ENCODE assay signal across 8 cellular contexts in genomic region chr16:27428035-27428785, GRCh38. TPM values are rescaled to one million over a fixed set of nuclear protein-coding genes. Genes with fewer than 3 reads are reported as not detected.
A peak's percentile ranks its signal among the peaks of the same experiment; 100 is the strongest.
DNase-seq lines count a peak whose midpoint lies in the region; ATAC-seq, FAIRE-seq and TF ChIP-seq lines count a peak whose summit lies in the region.

No MANE protein-coding gene starts in this region.

- POLR2A ChIA-PET in HCT116 (lab: Charles Lee): no interaction called here
- POLR2A ChIA-PET in naive thymus-derived CD4-positive, alpha-beta T cell (lab: Charles Lee): interaction anchor here (0.9 to 1.7 kb wide), 2 partner anchors 26 to 34 kb away, joined by 3 read pairs; partner anchors contain the start of gene IL21R

- peaks cover 35% of the 10 kb centered on the region for H3K79me2 ChIP-seq in DOHH2 (ENCODE audit: control insufficient read depth, low read length)
- no peaks in the 10 kb centered on the region for H3K79me2 ChIP-seq in HCT116 (ENCODE audit: insufficient read depth, low read length)

- BruUV-seq in HCT116 (replicated peaks; lab: Mats Ljungman, UMichigan): no TSS peak

- RAD21 ChIA-PET in HCT116 (lab: Charles Lee; ENCODE audit: low non-redundant PET in 1 of 2, low total read pairs in 2 of 2, uncharacterized antibody in 2 of 2, unreplicated experiment in 2 of 2): no interaction called here

- ATAC-seq in HCT116 (peak; percentile 71), GM21381 (IDR thresholded peaks at IDR 0.05; ENCODE audit: unreplicated experiment) (no peak), omental fat pad (ENCODE audit: low FRiP score) (no peak)
- ATAC-seq in naive thymus-derived CD4-positive, alpha-beta T cell: no peak

- TF ChIP-seq RAD21 in HCT116 (IDR thresholded peaks at IDR 0.05; ENCODE audit: low read depth): peak; percentile 20; the same call in 1 of the 2 replicates

- H3K9ac ChIP-seq in HCT116 (ENCODE audit: low read length): no peak overlapping the region

- peak overlapping the region; percentile 95 for H3K27ac ChIP-seq in DOHH2 (ENCODE audit: low read depth, low read length)
- no peak overlapping the region for H3K27ac ChIP-seq in HCT116 (ENCODE audit: low read depth, low read length)
- peak overlapping the region; percentile 26 for H3K27ac ChIP-seq in naive thymus-derived CD4-positive, alpha-beta T cell (ENCODE audit: low read depth, low read length)

- H3F3A ChIP-seq in DOHH2 (ENCODE audit: control insufficient read depth, insufficient read depth): peaks cover 17% of the 10 kb centered on the region

- H3K9me2 ChIP-seq in DOHH2 (replicated peaks; ENCODE audit: control insufficient read depth, low read length) (no peaks in the 10 kb centered on the region), HCT116 (ENCODE audit: insufficient read depth) (no peaks in the 10 kb centered on the region)

- H3K4me2 ChIP-seq in DOHH2 (ENCODE audit: low read length) (peak overlapping the region; percentile 90), HCT116 (ENCODE audit: low read length) (no peak overlapping the region)

- peaks cover 55% of the 10 kb centered on the region for H3K4me1 Mint-ChIP-seq in activated T-helper 2 cell treated with anti-CD3 and anti-CD28 coated beads, Interferon-gamma antibody, Interleukin-2, Interleukin-4, amounts not matched to agents 10 μg/mL and 5 μg/mL and 100 μg/mL, durations not matched to agents 14 hours and 24 hours and 36 hours (ENCODE audit: low read depth)
- H3K4me1 Mint-ChIP-seq in naive thymus-derived CD4-positive, alpha-beta T cell: peaks cover 37 to 85% (median 70%) of the 10 kb centered on the region in 7 donors

- H3K27ac Mint-ChIP-seq in activated T-helper 2 cell treated with anti-CD3 and anti-CD28 coated beads, Interferon-gamma antibody, Interleukin-2, Interleukin-4, amounts not matched to agents 10 μg/mL and 5 μg/mL and 100 μg/mL, durations not matched to agents 14 hours and 24 hours and 36 hours: no peak overlapping the region
- H3K27ac Mint-ChIP-seq in naive thymus-derived CD4-positive, alpha-beta T cell: peak overlapping the region in 7 of 9 donors; percentile 28 to 55 (median 41)

- H3K36me3 Mint-ChIP-seq in activated T-helper 2 cell treated with anti-CD3 and anti-CD28 coated beads, Interferon-gamma antibody, Interleukin-2, Interleukin-4, amounts not matched to agents 10 μg/mL and 5 μg/mL and 100 μg/mL, durations not matched to agents 14 hours and 24 hours and 36 hours (ENCODE audit: low read depth): peaks cover 84% of the 10 kb centered on the region
- peaks cover 0 to 61% (median 29%) of the 10 kb centered on the region in 5 donors for H3K36me3 Mint-ChIP-seq in naive thymus-derived CD4-positive, alpha-beta T cell

- TF ChIP-seq POLR2A in HCT116 (IDR thresholded peaks at IDR 0.05; ENCODE audit: borderline replicate concordance, extremely low read depth, insufficient read depth, insufficient read length): no peak

- DNase-seq in HCT116 (ENCODE audit: low read depth, low spot score) (no peak), RCC 7860 (ENCODE audit: low spot score) (no peak), omental fat pad (ENCODE audit: low spot score) (no peak), NCI-H1930 (lab: John Stamatoyannopoulos, UW) (no peak)
- DNase-seq in activated T-helper 2 cell treated with anti-CD3 and anti-CD28 coated beads, Interferon-gamma antibody, Interleukin-2, Interleukin-4, amounts not matched to agents 10 μg/mL and 5 μg/mL and 100 μg/mL, durations not matched to agents 14 hours and 24 hours and 36 hours (ENCODE audit: low spot score): peak; percentile 7
- DNase-seq in naive thymus-derived CD4-positive, alpha-beta T cell: peak in 1 of 9 donors; percentile 20

- peak; percentile 67 for TF ChIP-seq CTCF in DOHH2 (IDR thresholded peaks at IDR 0.05; ENCODE audit: low read depth, low read length, poor library complexity, severe bottlenecking)
- peak; percentile 18 to 40 (median 40); a peak in 4 of 6 replicates for TF ChIP-seq CTCF in HCT116 (IDR thresholded peaks at IDR 0.05 in 2 of 3, conservative IDR thresholded peaks at IDR 0.05 in 1 of 3; ENCODE audit: borderline replicate concordance in 1 of 3, insufficient read depth in 1 of 3, low read depth in 2 of 3, low read length in 2 of 3)
- TF ChIP-seq CTCF in omental fat pad (IDR thresholded peaks at IDR 0.05): no peak

- CTCF ChIA-PET in HCT116 (lab: Charles Lee): interaction anchor here (1.3 to 1.4 kb wide), 2 partner anchors 21 to 60 kb away, joined by 3 read pairs; no protein-coding TSS in a partner anchor
- CTCF ChIA-PET in naive thymus-derived CD4-positive, alpha-beta T cell (lab: Charles Lee): interaction anchor here (1.0 kb wide), 1 partner anchor 249 kb away, joined by 5 read pairs; no protein-coding TSS in a partner anchor

- no peak overlapping the region for H2AFZ ChIP-seq in HCT116 (ENCODE audit: low read depth, low read length, poor library complexity, severe bottlenecking)

- H3K9me3 ChIP-seq in DOHH2 (ENCODE audit: control insufficient read depth, insufficient read depth, low read length): no peaks in the 10 kb centered on the region
- peaks cover 0 to 2% of the 10 kb centered on the region in 2 experiments; a peak in 1 of 4 replicates for H3K9me3 ChIP-seq in HCT116 (ENCODE audit: control insufficient read depth in 1 of 2, insufficient read depth in 1 of 2, low read depth in 1 of 2, low read length in 2 of 2)
- H3K9me3 ChIP-seq in naive thymus-derived CD4-positive, alpha-beta T cell (ENCODE audit: control insufficient read depth in 2 of 3, low read length in 3 of 3): no peaks in the 10 kb centered on the region

- H3K4me3 ChIP-seq in DOHH2 (ENCODE audit: low read length) (peak overlapping the region; percentile 84), HCT116 (replicated peaks in 1 of 2; ENCODE audit: low read depth in 1 of 2, low read length in 2 of 2) (no peak overlapping the region)
- H3K4me3 ChIP-seq in naive thymus-derived CD4-positive, alpha-beta T cell (ENCODE audit: low read length): no peak overlapping the region

- H3K27me3 ChIP-seq in DOHH2 (ENCODE audit: control insufficient read depth, low read length): no peaks in the 10 kb centered on the region
- H3K27me3 ChIP-seq in HCT116 (ENCODE audit: insufficient read depth, low read length): no peaks in the 10 kb centered on the region
- H3K27me3 ChIP-seq in naive thymus-derived CD4-positive, alpha-beta T cell (ENCODE audit: control insufficient read depth in 2 of 2, insufficient read depth in 2 of 2, low read length in 2 of 2): no peaks in the 10 kb centered on the region

- H3K27me3 Mint-ChIP-seq in activated T-helper 2 cell treated with anti-CD3 and anti-CD28 coated beads, Interferon-gamma antibody, Interleukin-2, Interleukin-4, amounts not matched to agents 10 μg/mL and 5 μg/mL and 100 μg/mL, durations not matched to agents 14 hours and 24 hours and 36 hours (ENCODE audit: low read depth): no peaks in the 10 kb centered on the region
- no peaks in the 10 kb centered on the region for H3K27me3 Mint-ChIP-seq in naive thymus-derived CD4-positive, alpha-beta T cell

- H3K4me1 ChIP-seq in DOHH2 (ENCODE audit: control insufficient read depth, low read length) (peaks cover 94% of the 10 kb centered on the region), HCT116 (ENCODE audit: control insufficient read depth in 1 of 2, insufficient read depth in 2 of 2, low read length in 2 of 2) (peaks cover 2 to 27% of the 10 kb centered on the region in 2 experiments; a peak in 3 of 4 replicates)
- H3K4me1 ChIP-seq in naive thymus-derived CD4-positive, alpha-beta T cell (ENCODE audit: control insufficient read depth in 2 of 2, insufficient read depth in 2 of 2, low read length in 2 of 2): peaks cover 15 to 25% of the 10 kb centered on the region in 2 donors

- H3K36me3 ChIP-seq in DOHH2 (ENCODE audit: control insufficient read depth, low read length): peaks cover 61% of the 10 kb centered on the region
- H3K36me3 ChIP-seq in HCT116 (ENCODE audit: control insufficient read depth in 1 of 2, insufficient read depth in 2 of 2, low read length in 2 of 2): no peaks in the 10 kb centered on the region
- peaks cover 6 to 45% (median 11%) of the 10 kb centered on the region in 3 experiments for H3K36me3 ChIP-seq in naive thymus-derived CD4-positive, alpha-beta T cell (ENCODE audit: control insufficient read depth in 2 of 3, insufficient read depth in 3 of 3, low read length in 3 of 3)

- H4K20me1 ChIP-seq in DOHH2 (ENCODE audit: control insufficient read depth, insufficient read depth, low read depth, low read length): peaks cover 3% of the 10 kb centered on the region; the same call in 1 of the 2 replicates
- H4K20me1 ChIP-seq in HCT116 (ENCODE audit: insufficient read depth): no peaks in the 10 kb centered on the region

- FAIRE-seq in RCC 7860 (lab: Jason Lieb, UNC): no peak

- intact Hi-C loops in HCT116 (cut with micrococcal nuclease): no loop called here
- intact Hi-C loops in activated T-helper 2 cell treated with anti-CD3 and anti-CD28 coated beads, Interferon-gamma antibody, Interleukin-2, Interleukin-4, amounts not matched to agents 10 μg/mL and 5 μg/mL and 100 μg/mL, durations not matched to agents 14 hours and 24 hours and 36 hours (cut with micrococcal nuclease): no loop called here
- intact Hi-C loops in naive thymus-derived CD4-positive, alpha-beta T cell (cut with micrococcal nuclease): no loop called here

- H3K9me3 Mint-ChIP-seq in activated T-helper 2 cell treated with anti-CD3 and anti-CD28 coated beads, Interferon-gamma antibody, Interleukin-2, Interleukin-4, amounts not matched to agents 10 μg/mL and 5 μg/mL and 100 μg/mL, durations not matched to agents 14 hours and 24 hours and 36 hours: peaks cover 5% of the 10 kb centered on the region
- peaks cover 0 to 5% (median 0%) of the 10 kb centered on the region in 11 donors for H3K9me3 Mint-ChIP-seq in naive thymus-derived CD4-positive, alpha-beta T cell

- H3K4me3 Mint-ChIP-seq in activated T-helper 2 cell treated with anti-CD3 and anti-CD28 coated beads, Interferon-gamma antibody, Interleukin-2, Interleukin-4, amounts not matched to agents 10 μg/mL and 5 μg/mL and 100 μg/mL, durations not matched to agents 14 hours and 24 hours and 36 hours (ENCODE audit: low read depth): peak overlapping the region; percentile 17
- H3K4me3 Mint-ChIP-seq in naive thymus-derived CD4-positive, alpha-beta T cell: no peak overlapping the region

TF ChIP-seq in HCT116, 20 proteins besides CTCF, POLR2A, EP300 and RAD21 (continues in another document):
- TF ChIP-seq SIN3A (IDR thresholded peaks at IDR 0.05; ENCODE audit: low read depth): no peak
- TF ChIP-seq FOSL1 (IDR thresholded peaks at IDR 0.05; ENCODE audit: low read depth): no peak
- no peak for TF ChIP-seq JUND (IDR thresholded peaks at IDR 0.05)
- no peak for TF ChIP-seq ATF3 (IDR thresholded peaks at IDR 0.05)

RNA-seq across cellular contexts. Expression of gene IL21R, which starts 26.2 kb away (rescaled TPM):
- total RNA-seq in HCT116 (2021; ENCODE audit: unreplicated experiment): 1.2 TPM
- 0.76 and 1.5 TPM in 2 replicates for polyA plus RNA-seq in HCT116 (2012)
- total RNA-seq in activated T-helper 2 cell treated with anti-CD3 and anti-CD28 coated beads, Interferon-gamma antibody, Interleukin-2, Interleukin-4, amounts not matched to agents 10 μg/mL and 5 μg/mL and 100 μg/mL, durations not matched to agents 14 hours and 24 hours and 36 hours: 84.2 and 84.5 TPM in 2 replicates
- 10 to 100 TPM; 24.6 to 40.9 (median 31.4) TPM for total RNA-seq in naive thymus-derived CD4-positive, alpha-beta T cell
- 10 to 100 TPM; 37.1 to 52.1 TPM for polyA plus RNA-seq in naive thymus-derived CD4-positive, alpha-beta T cell
- 1 to 10 TPM in 1 of 4 donors, under 1 TPM in 2, not detected in 1; 0.19 to 1.3 (median 0.25) TPM for total RNA-seq in omental fat pad

Comparison
In these comparisons a context has a peak if more than half of its experiments do, and no peak if none do; other contexts are left out.
1. CTCF ChIP-seq: peak in DOHH2 (single experiment) and HCT116 (3 of 3); none in omental fat pad (0 of 3).
2. RNA of gene IL21R, which starts 26.2 kb away (total RNA-seq): 84.2 to 84.5 TPM in activated T-helper 2 cell treated with anti-CD3 and anti-CD28 coated beads, Interferon-gamma antibody, Interleukin-2, Interleukin-4, amounts not matched to agents 10 μg/mL and 5 μg/mL and 100 μg/mL, durations not matched to agents 14 hours and 24 hours and 36 hours and 24.6 to 40.9 TPM in naive thymus-derived CD4-positive, alpha-beta T cell; 1.2 TPM in HCT116 (single experiment) and 0.19 to 1.3 TPM in omental fat pad; every median in the first group is over 10 times any median in the second.